In the genomic region with DNA sequence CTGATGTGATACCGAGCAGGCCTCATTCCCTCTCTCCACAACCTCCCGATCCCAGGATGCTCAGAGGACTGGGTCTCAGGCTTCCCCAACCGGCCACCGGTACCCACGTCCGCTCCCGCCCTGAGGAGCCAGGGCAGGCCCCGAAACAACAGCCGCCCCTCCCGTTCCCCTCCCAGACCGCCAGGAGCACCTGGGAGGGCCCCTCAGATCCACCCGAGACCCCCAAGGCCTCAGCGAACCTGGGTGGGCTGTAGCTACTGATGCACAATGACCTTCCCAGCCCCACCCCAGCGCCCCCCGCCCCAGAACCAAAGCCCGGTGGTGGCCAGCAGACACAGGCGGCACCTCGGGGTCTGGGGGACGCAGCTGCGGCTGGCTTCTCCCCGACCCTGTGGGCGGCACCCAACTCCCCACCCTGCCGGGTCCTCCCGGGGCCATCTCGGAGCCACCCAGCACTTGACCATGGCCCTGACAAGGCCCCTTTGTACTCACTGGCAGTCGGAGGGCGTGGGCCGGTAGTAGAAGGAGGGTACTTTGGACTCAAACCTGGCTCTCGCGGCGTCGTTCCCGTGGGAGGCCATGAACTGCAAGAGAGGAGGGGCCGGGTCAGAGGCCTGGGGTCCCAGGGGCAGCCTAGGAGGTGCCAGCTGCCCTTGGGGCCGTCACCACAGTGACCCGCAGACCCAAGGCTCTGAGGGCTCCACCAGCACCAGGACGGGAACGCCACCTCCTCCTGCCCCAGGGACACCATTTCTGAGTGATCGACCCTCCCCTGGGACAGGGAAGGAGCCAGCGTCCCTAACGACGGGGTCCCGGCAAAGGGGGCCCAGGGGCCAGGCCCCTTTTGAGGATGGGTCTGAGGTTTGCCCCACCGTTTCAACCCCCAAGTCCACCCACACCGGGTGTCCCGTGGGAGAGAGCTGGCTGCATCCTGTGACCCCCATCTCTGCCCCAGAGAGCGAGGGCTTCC, we compare ENCODE assay signal across 12 cellular contexts. TPM values are rescaled to one million over a fixed set of nuclear protein-coding genes. Genes with fewer than 3 reads are reported as not detected.
DNase-seq lines count a peak whose midpoint lies in the region; ATAC-seq and TF ChIP-seq lines count a peak whose summit lies in the region.
"Had no signal": no experiment of that assay in that cellular context is flagged by ENCODE, and none has a peak within 500 bp of the region (broad histone marks: within the 10 kb centered on the region; RNA-seq: fewer than 3 reads in every experiment).

No MANE protein-coding gene starts in this region.

- H3K9me3 ChIP-seq in left ventricle myocardium inferior (replicated peaks) (no peaks in the 10 kb centered on the region), stomach (no peaks in the 10 kb centered on the region)

- TF ChIP-seq POLR2A in stomach (IDR thresholded peaks at IDR 0.05): no peak

- TF ChIP-seq CTCF in left ventricle myocardium inferior (IDR thresholded peaks at IDR 0.05; ENCODE audit: borderline replicate concordance): no peak
- TF ChIP-seq CTCF in stomach (IDR thresholded peaks at IDR 0.05): no peak

- peaks cover 6% of the 10 kb centered on the region for H3K36me3 Mint-ChIP-seq in activated CD8-positive, alpha-beta memory T cell treated with anti-CD3 and anti-CD28 coated beads, Interleukin-2, amount 10 ng/mL, durations not matched to agents 7 days and 5 days

- WGBS in stomach, 5 donors: 58 to 71% (median 66%) methylated on average over 18 to 47 of the region's 47 CpGs

- DNase-seq in activated CD8-positive, alpha-beta memory T cell treated with anti-CD3 and anti-CD28 coated beads, Interleukin-2, amount 10 ng/mL, durations not matched to agents 7 days and 5 days: no peak
- no peak for DNase-seq in activated CD8-positive, alpha-beta memory T cell treated with anti-CD3 and anti-CD28 coated beads for 24 hours
- peak; percentile 15 for DNase-seq in left ventricle myocardium inferior
- DNase-seq in stomach: peak; percentile 28
- no peak for DNase-seq in inferior parietal cortex (ENCODE audit: extremely low spot score)
- DNase-seq in KG1 (lab: John Stamatoyannopoulos, UW): no peak
- DNase-seq: NCI-H1694 treated with DMSO at 0.1 percent for 48 hours had no signal

- H3K4me3 ChIP-seq in left ventricle myocardium inferior (no peak overlapping the region), stomach (no peak overlapping the region)
- H3K4me3 ChIP-seq: SK-N-MC had no signal

- no peak overlapping the region for H3K27ac ChIP-seq in left ventricle myocardium inferior (replicated peaks)
- H3K27ac ChIP-seq in stomach: peak overlapping the region; percentile 8 to 64 (median 47)
- H3K27ac ChIP-seq: SK-N-MC had no signal

- peaks cover 2% of the 10 kb centered on the region for H3K9me3 Mint-ChIP-seq in activated CD8-positive, alpha-beta memory T cell treated with anti-CD3 and anti-CD28 coated beads, Interleukin-2, amount 10 ng/mL, durations not matched to agents 7 days and 5 days (ENCODE audit: low read depth)
- H3K9me3 Mint-ChIP-seq: activated T-cell treated with anti-CD3 and anti-CD28 coated beads, Interleukin-2, amount 50 U/mL, for 72 hours had no signal

- H3K36me3 ChIP-seq in left ventricle myocardium inferior: no peaks in the 10 kb centered on the region
- H3K36me3 ChIP-seq in stomach: no peaks in the 10 kb centered on the region

- peak overlapping the region; percentile 18 for H3K27ac Mint-ChIP-seq in activated CD8-positive, alpha-beta memory T cell treated with anti-CD3 and anti-CD28 coated beads, Interleukin-2, amount 10 ng/mL, durations not matched to agents 7 days and 5 days

- H3K4me1 ChIP-seq in left ventricle myocardium inferior (peaks cover 21% of the 10 kb centered on the region), stomach (peaks cover 3 to 63% (median 36%) of the 10 kb centered on the region in 4 donors)

- TF ChIP-seq EP300 in stomach (IDR thresholded peaks at IDR 0.05): no peak

- intact Hi-C loops in left ventricle myocardium inferior (cut with micrococcal nuclease): no loop called here
- intact Hi-C loops in stomach (cut with DNase I; ENCODE audit: low total_unique reads): no loop called here

- CTCF ChIA-PET in activated CD8-positive, alpha-beta memory T cell treated with anti-CD3 and anti-CD28 coated beads, Interleukin-2, amount 10 ng/mL, durations not matched to agents 7 days and 5 days (lab: Charles Lee): no interaction called here

- H3K27me3 ChIP-seq in left ventricle myocardium inferior (ENCODE audit: low read depth): peaks cover 21% of the 10 kb centered on the region
- no peaks in the 10 kb centered on the region for H3K27me3 ChIP-seq in stomach

- peaks cover 59% of the 10 kb centered on the region for H3K4me1 Mint-ChIP-seq in activated CD8-positive, alpha-beta memory T cell treated with anti-CD3 and anti-CD28 coated beads, Interleukin-2, amount 10 ng/mL, durations not matched to agents 7 days and 5 days

- H3K4me3 Mint-ChIP-seq in activated CD8-positive, alpha-beta memory T cell treated with anti-CD3 and anti-CD28 coated beads, Interleukin-2, amount 10 ng/mL, durations not matched to agents 7 days and 5 days: no peak overlapping the region

- ATAC-seq in activated CD8-positive, alpha-beta memory T cell treated with anti-CD3 and anti-CD28 coated beads, Interleukin-2, amount 10 ng/mL, durations not matched to agents 7 days and 5 days: no peak

- peaks cover 24% of the 10 kb centered on the region for H3K27me3 Mint-ChIP-seq in activated CD8-positive, alpha-beta memory T cell treated with anti-CD3 and anti-CD28 coated beads, Interleukin-2, amount 10 ng/mL, durations not matched to agents 7 days and 5 days

RNA-seq across cellular contexts. Expression of a gene that starts 28.1 kb away (rescaled TPM):
- 10 to 100 TPM; 12.4 to 30.8 TPM for total RNA-seq in activated CD8-positive, alpha-beta memory T cell treated with anti-CD3 and anti-CD28 coated beads, Interleukin-2, amount 10 ng/mL, durations not matched to agents 7 days and 5 days
- total RNA-seq in left ventricle myocardium inferior (8.4 TPM), stomach (100 to 1,000 TPM in 1 of 5 donors, 10 to 100 TPM in 2, 1 to 10 TPM in 2; 2.2 to 169 (median 18.5) TPM)
- polyA plus RNA-seq in stomach: 10 to 100 TPM; 16.0 to 30.5 (median 29.4) TPM

RNA-seq across cellular contexts. Expression of a gene that starts 49.0 kb away (rescaled TPM):
- total RNA-seq in activated CD8-positive, alpha-beta memory T cell treated with anti-CD3 and anti-CD28 coated beads, Interleukin-2, amount 10 ng/mL, durations not matched to agents 7 days and 5 days: 10 to 100 TPM; 18.7 to 18.9 TPM
- total RNA-seq in left ventricle myocardium inferior: 8.5 TPM
- 10 to 100 TPM in 3 of 5 donors, 1 to 10 TPM in 2; 2.3 to 26.6 (median 14.2) TPM for total RNA-seq in stomach
- polyA plus RNA-seq in stomach: 1 to 10 TPM; 3.9 to 6.5 (median 5.5) TPM

RNA-seq across cellular contexts. Expression of a gene that starts 50.0 kb away (rescaled TPM):
- total RNA-seq in activated CD8-positive, alpha-beta memory T cell treated with anti-CD3 and anti-CD28 coated beads, Interleukin-2, amount 10 ng/mL, durations not matched to agents 7 days and 5 days: 10 to 100 TPM; 38.0 to 39.2 TPM
- total RNA-seq in left ventricle myocardium inferior (22.9 TPM), stomach (100 to 1,000 TPM in 1 of 5 donors, 10 to 100 TPM in 4; 22.4 to 140 (median 40.1) TPM)
- polyA plus RNA-seq in stomach: 10 to 100 TPM; 34.4 to 53.2 (median 53.0) TPM

RNA-seq across cellular contexts. Expression of a gene that starts 56.6 kb away (rescaled TPM):
- not detected for total RNA-seq in activated CD8-positive, alpha-beta memory T cell treated with anti-CD3 and anti-CD28 coated beads, Interleukin-2, amount 10 ng/mL, durations not matched to agents 7 days and 5 days
- total RNA-seq in left ventricle myocardium inferior: not detected
- 1 to 10 TPM in 1 of 5 donors, not detected in 4; 7.0 TPM for total RNA-seq in stomach
- under 1 TPM in 2 of 3 donors, not detected in 1; 0.31 to 0.65 TPM for polyA plus RNA-seq in stomach
- total RNA-seq: A172; activated T-cell treated with anti-CD3 and anti-CD28 coated beads, Interleukin-2, amount 50 U/mL, for 72 hours; epithelial cell of proximal tubule; mononuclear cell had no signal

Comparison
In these comparisons a context has a peak if more than half of its experiments do, and no peak if none do; other contexts are left out.
1. DNase-seq: peak in left ventricle myocardium inferior (single experiment) and stomach (single experiment); none in activated CD8-positive, alpha-beta memory T cell treated with anti-CD3 and anti-CD28 coated beads, Interleukin-2, amount 10 ng/mL, durations not matched to agents 7 days and 5 days (single experiment), activated CD8-positive, alpha-beta memory T cell treated with anti-CD3 and anti-CD28 coated beads for 24 hours (single experiment), inferior parietal cortex (single experiment) and KG1 (single experiment).